ENCODE assay signal across 25 cellular contexts in the genomic region with DNA sequence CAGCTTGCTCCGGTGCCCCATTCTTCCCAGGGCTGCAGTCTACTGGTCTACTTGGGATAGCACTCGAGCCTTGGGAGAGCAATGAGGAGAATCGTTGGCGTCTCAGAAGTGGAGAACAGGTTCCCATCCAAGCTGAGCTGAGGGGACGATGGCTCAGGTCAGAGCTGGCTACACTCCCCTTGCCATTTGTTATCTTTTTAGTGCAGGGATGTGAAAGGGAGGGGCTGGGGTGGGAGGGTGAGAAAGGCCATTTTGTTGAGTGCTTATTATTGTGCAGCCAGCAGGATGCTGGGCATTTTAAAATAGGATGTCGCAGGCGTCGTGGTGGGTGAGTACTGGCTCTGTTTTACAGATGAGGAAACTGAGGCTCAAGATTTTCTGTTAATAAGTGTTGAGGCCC.
"Had no signal": no experiment of that assay in that cellular context is flagged by ENCODE, and none has a peak within 500 bp of the region (broad histone marks: within the 10 kb centered on the region; RNA-seq: fewer than 3 reads in every experiment).

No MANE protein-coding gene starts in this region.

- H3K36me3 ChIP-seq: adrenal gland had no signal

- H3K9me3 ChIP-seq: adrenal gland, body of pancreas, esophagus squamous epithelium had no signal

- H3K27ac ChIP-seq: body of pancreas had no signal

- H3K4me3 ChIP-seq: adrenal gland, body of pancreas, esophagus squamous epithelium had no signal

- H3K27me3 ChIP-seq: adrenal gland, body of pancreas, esophagus squamous epithelium had no signal

- DNase-seq: activated CD4-positive, alpha-beta memory T cell treated with anti-CD3 and anti-CD28 coated beads for 36 hours; activated CD4-positive, alpha-beta T cell treated with anti-CD3 and anti-CD28 coated beads for 36 hours; activated CD4-positive, alpha-beta T cell treated with anti-CD3 and anti-CD28 coated beads, Interleukin-2, amount 10 ng/mL, durations not matched to agents 24 days and 14 days; activated CD4-positive, CD25-positive, alpha-beta regulatory T cell; activated CD4-positive, CD25-positive, alpha-beta regulatory T cell treated with anti-CD3 and anti-CD28 coated beads, Interleukin-2, amount 50 U/mL, for 72 hours; activated CD8-positive, alpha-beta memory T cell treated with anti-CD3 and anti-CD28 coated beads, Interleukin-2, amount 10 ng/mL, durations not matched to agents 7 days and 5 days; activated CD8-positive, alpha-beta memory T cell treated with anti-CD3 and anti-CD28 coated beads, Interleukin-2, amount 50 U/mL, for 4 hours; activated CD8-positive, alpha-beta T cell treated with anti-CD3 and anti-CD28 coated beads, Interleukin-2, amount 10 ng/mL, durations not matched to agents 7 days and 5 days; activated effector memory CD4-positive, alpha-beta T cell treated with anti-CD3 and anti-CD28 coated beads, Interleukin-2, amount 50 U/mL, for 16 hours; activated naive CD4-positive, alpha-beta T cell treated with anti-CD3 and anti-CD28 coated beads for 36 hours; activated naive CD8-positive, alpha-beta T cell treated with anti-CD3 and anti-CD28 coated beads for 36 hours; activated naive CD8-positive, alpha-beta T cell treated with anti-CD3 and anti-CD28 coated beads, Interleukin-2, amount 50 U/mL, for 24 hours; activated T-cell treated with anti-CD3 and anti-CD28 coated beads, Interleukin-2, amount 50 U/mL, for 1 hour; activated T-cell treated with anti-CD3 and anti-CD28 coated beads, Interleukin-2, amount 50 U/mL, for 48 hours; amygdala; aorta; body of pancreas; cortex of kidney; dermis blood vessel endothelial cell; effector CD4-positive, alpha-beta T cell; effector memory CD8-positive, alpha-beta T cell; esophagus squamous epithelium; head of caudate nucleus; T-helper 2 cell had no signal

- H3K4me1 ChIP-seq: body of pancreas had no signal

- ATAC-seq: activated CD4-positive, alpha-beta T cell treated with anti-CD3 and anti-CD28 coated beads for 36 hours; activated CD8-positive, alpha-beta memory T cell treated with anti-CD3 and anti-CD28 coated beads, Interleukin-2, amount 10 ng/mL, durations not matched to agents 7 days and 5 days; activated CD8-positive, alpha-beta T cell treated with anti-CD3 and anti-CD28 coated beads, Interleukin-2, amount 10 ng/mL, durations not matched to agents 7 days and 5 days; activated naive CD8-positive, alpha-beta T cell treated with anti-CD3 and anti-CD28 coated beads, Interleukin-2, amount 50 U/mL, for 24 hours; body of pancreas; effector memory CD8-positive, alpha-beta T cell had no signal
